Comparison of ENCODE assay signal across 9 cellular contexts in genomic region chr5:78677777-78678668, GRCh38. TPM values are rescaled to one million over a fixed set of nuclear protein-coding genes. Genes with fewer than 3 reads are reported as not detected.
DNase-seq lines count a peak whose midpoint lies in the region; ATAC-seq and TF ChIP-seq lines count a peak whose summit lies in the region.
"Had no signal": no experiment of that assay in that cellular context is flagged by ENCODE, and none has a peak within 500 bp of the region (broad histone marks: within the 10 kb centered on the region; RNA-seq: fewer than 3 reads in every experiment).

No MANE protein-coding gene starts in this region.

- H3K27me3 Mint-ChIP-seq in nephron (ENCODE audit: low read depth): no peaks in the 10 kb centered on the region

- H2AFZ ChIP-seq in mammary epithelial cell (ENCODE audit: low read depth, low read length): peak overlapping the region; percentile 25

- no peak overlapping the region for H3K4me3 Mint-ChIP-seq in nephron

- dilution Hi-C loops in mammary epithelial cell (cut with HindIII; ENCODE audit: low sequenced_read_pairs): no loop called here

- H4K20me1 ChIP-seq in mammary epithelial cell (ENCODE audit: insufficient read depth, low read length): no peaks in the 10 kb centered on the region

- peak overlapping the region; percentile 77 for H3K27ac ChIP-seq in mammary epithelial cell (ENCODE audit: insufficient read depth, low read depth, low read length)

- CTCF ChIA-PET in mammary epithelial cell (lab: Charles Lee; ENCODE audit: low non-redundant PET): no interaction called here

- peak overlapping the region; percentile 44 for H3K4me2 ChIP-seq in mammary epithelial cell (ENCODE audit: insufficient read depth, low read depth, low read length)

- in situ Hi-C loops in mammary epithelial cell (cut with MboI; ENCODE audit: low sequenced_read_pairs in 2 of 2): no loop called here

- H3K79me2 ChIP-seq in mammary epithelial cell (ENCODE audit: insufficient read depth, low read length): no peaks in the 10 kb centered on the region

- H3K9me3 Mint-ChIP-seq in nephron: peaks cover 6% of the 10 kb centered on the region
- H3K9me3 Mint-ChIP-seq: activated naive CD4-positive, alpha-beta T cell treated with anti-CD3 and anti-CD28 coated beads, Interleukin-2, amount 50 U/mL, for 72 hours had no signal

- no peaks in the 10 kb centered on the region for H3K9me3 ChIP-seq in mammary epithelial cell (replicated peaks; ENCODE audit: insufficient read depth, low read length)

- no peak overlapping the region for H3K4me3 ChIP-seq in mammary epithelial cell (replicated peaks in 1 of 3; ENCODE audit: insufficient read depth in 1 of 3, low read depth in 2 of 3, low read length in 3 of 3)
- no peak overlapping the region for H3K4me3 ChIP-seq in H7 (ENCODE audit: insufficient read depth, low read depth, low read length)

- H3K36me3 ChIP-seq in mammary epithelial cell (ENCODE audit: insufficient read depth, low read length) (no peaks in the 10 kb centered on the region), H7 (replicated peaks; ENCODE audit: control insufficient read depth, insufficient read depth, low read length) (no peaks in the 10 kb centered on the region)

- H3K36me3 Mint-ChIP-seq in nephron (ENCODE audit: low read depth): no peaks in the 10 kb centered on the region

- peak overlapping the region; percentile 66 for H3K9ac ChIP-seq in mammary epithelial cell (ENCODE audit: insufficient read depth, low read length)

- WGBS in mammary epithelial cell (ENCODE audit: low coverage, missing lambda C conversion rate): 21% methylated on average over 6 of the region's 6 CpGs

- H3K4me1 ChIP-seq in mammary epithelial cell (ENCODE audit: insufficient read depth, low read length): peaks cover 20% of the 10 kb centered on the region

- DNase-seq in COLO829 (ENCODE audit: low spot score): peak; percentile 22
- peak; percentile 96 for DNase-seq in mammary epithelial cell
- DNase-seq in NCI-H748 treated with DMSO at 0.1 percent for 48 hours (lab: John Stamatoyannopoulos, UW): no peak
- no peak for DNase-seq in DMS79 (lab: John Stamatoyannopoulos, UW)
- no peak for DNase-seq in 8988T
- no peak for DNase-seq in H7

- no peaks in the 10 kb centered on the region for H3K27me3 ChIP-seq in mammary epithelial cell (ENCODE audit: insufficient read depth, low read length)
- no peaks in the 10 kb centered on the region for H3K27me3 ChIP-seq in H7 (ENCODE audit: control insufficient read depth, insufficient read depth, low read length)

- peak; percentile 47 for ATAC-seq in HG03432 (IDR thresholded peaks at IDR 0.05; ENCODE audit: unreplicated experiment)

- intact Hi-C loops in mammary epithelial cell (cut with micrococcal nuclease): loop anchor here (1.0 to 2.0 kb wide), 2 partner anchors 21 to 29 kb away; partner anchors contain the start of gene LHFPL2

- H3K4me1 Mint-ChIP-seq in nephron: peaks cover 11% of the 10 kb centered on the region

- BruUV-seq in mammary epithelial cell (replicated peaks; lab: Mats Ljungman, UMichigan): TSS peak; percentile 98

- peak overlapping the region; percentile 95 to 97 (median 95) for H3K27ac Mint-ChIP-seq in nephron
- H3K27ac Mint-ChIP-seq: activated naive CD4-positive, alpha-beta T cell treated with anti-CD3 and anti-CD28 coated beads, Interleukin-2, amount 50 U/mL, for 72 hours had no signal

- TF ChIP-seq CTCF in mammary epithelial cell (conservative IDR thresholded peaks at IDR 0.05 in 1 of 2, IDR thresholded peaks at IDR 0.05 in 1 of 2; ENCODE audit: extremely low read depth in 1 of 2, insufficient read depth in 1 of 2, low read depth in 1 of 2, low read length in 2 of 2) (no peak), nephron (IDR thresholded peaks at IDR 0.05; ENCODE audit: unreplicated experiment in 3 of 3) (no peak)

RNA-seq across cellular contexts. Expression of gene LHFPL2, which starts 29.5 kb away (rescaled TPM):
- 10 to 100 TPM; 52.5 to 53.5 TPM for total RNA-seq in mammary epithelial cell
- polyA plus RNA-seq in mammary epithelial cell: 11.5 TPM
- polyA minus RNA-seq in mammary epithelial cell: 20.2 TPM
- 28.7 and 33.1 TPM in 2 replicates for total RNA-seq in H7 (2014; rRNA removed; shearing (Covaris generic))

Comparison
In these comparisons a context has a peak if more than half of its experiments do, and no peak if none do; other contexts are left out.
1. DNase-seq: peak in COLO829 (single experiment) and mammary epithelial cell (single experiment); none in NCI-H748 treated with DMSO at 0.1 percent for 48 hours (single experiment), DMS79 (single experiment), 8988T (single experiment) and H7 (single experiment).